ENCODE assay signal across 14 cellular contexts in genomic region chr10:6274040-6274439, GRCh38.
DNase-seq lines count a peak whose midpoint lies in the region; ATAC-seq and TF ChIP-seq lines count a peak whose summit lies in the region.
"Had no signal": no experiment of that assay in that cellular context is flagged by ENCODE, and none has a peak within 500 bp of the region (broad histone marks: within the 10 kb centered on the region; RNA-seq: fewer than 3 reads in every experiment).

No MANE protein-coding gene starts in this region.

- peak; percentile 4 for DNase-seq in SKM-1 treated with dmso at 0.1 percent for 144 hours (lab: John Stamatoyannopoulos, UW; ENCODE audit: unreplicated experiment)
- DNase-seq in SKM-1 (lab: John Stamatoyannopoulos, UW; ENCODE audit: unreplicated experiment) = no peak
- peak in 1 of 2 experiments; percentile 38 for DNase-seq in PC-9
- peak; percentile 70 for DNase-seq in fibroblast of pulmonary artery (ENCODE audit: low read depth)
- DNase-seq in smooth muscle cell (lab: John Stamatoyannopoulos, UW; ENCODE audit: unreplicated experiment) = no peak
- no peak for DNase-seq in NCI-H1417 treated with DMSO at 0.1 percent for 48 hours (lab: John Stamatoyannopoulos, UW)
- no peak for DNase-seq in right cardiac atrium
- DNase-seq in stimulated activated CD4-positive, alpha-beta T cell treated with anti-CD3 and anti-CD28 coated beads, Interleukin-4, amount 100 ng/mL, for 4 hours = no peak
- DNase-seq: DMS53; effector memory CD8-positive, alpha-beta T cell; GOT3; NCI-H2081; T-helper 9 cell; testis had no signal

- H3F3A ChIP-seq in PC-9 (ENCODE audit: insufficient read depth, low read depth) (peaks cover 28% of the 10 kb centered on the region; the same call in 1 of the 2 replicates), smooth muscle cell (ENCODE audit: low read depth) (peaks cover 7% of the 10 kb centered on the region)

- H3K9me3 ChIP-seq in PC-9 (ENCODE audit: insufficient read depth, low read depth) (no peaks in the 10 kb centered on the region), smooth muscle cell (replicated peaks; ENCODE audit: low read depth) (no peaks in the 10 kb centered on the region), right cardiac atrium (ENCODE audit: control insufficient read depth, low read length) (no peaks in the 10 kb centered on the region)
- H3K9me3 ChIP-seq: testis had no signal

- H3K36me3 ChIP-seq in PC-9 (ENCODE audit: low read depth) (no peaks in the 10 kb centered on the region), smooth muscle cell (ENCODE audit: low read depth) (no peaks in the 10 kb centered on the region)

- H3K4me1 ChIP-seq in PC-9 (replicated peaks; ENCODE audit: insufficient read depth) = peaks cover 24% of the 10 kb centered on the region
- H3K4me1 ChIP-seq in smooth muscle cell (ENCODE audit: low read depth) = no peaks in the 10 kb centered on the region
- no peaks in the 10 kb centered on the region for H3K4me1 ChIP-seq in right cardiac atrium (ENCODE audit: control insufficient read depth, insufficient read depth, low read length)

- intact Hi-C loops in PC-9 (cut with micrococcal nuclease; ENCODE audit: unreplicated experiment) = loop anchor here (2.0 kb wide), 3 partner anchors 17 to 35 kb away; no protein-coding TSS in a partner anchor
- intact Hi-C loops in right cardiac atrium (cut with DNase I) = no loop called here

- no peak for ATAC-seq in right cardiac atrium
- ATAC-seq: effector memory CD8-positive, alpha-beta T cell had no signal

- H3K27ac ChIP-seq in PC-9 (peak overlapping the region; percentile 89; the same call in 1 of the 2 replicates), smooth muscle cell (ENCODE audit: low read depth) (peak overlapping the region; percentile 83), right cardiac atrium (ENCODE audit: low read length) (no peak overlapping the region)
- H3K27ac ChIP-seq: testis had no signal

- H4K20me1 ChIP-seq in PC-9 (ENCODE audit: insufficient read depth) (no peaks in the 10 kb centered on the region), smooth muscle cell (ENCODE audit: low read depth) (no peaks in the 10 kb centered on the region)

- H2AFZ ChIP-seq in PC-9 (no peak overlapping the region), smooth muscle cell (ENCODE audit: low read depth) (no peak overlapping the region)

- POLR2A ChIA-PET in PC-9 (lab: Charles Lee; ENCODE audit: unreplicated experiment) = no interaction called here

- H3K9ac ChIP-seq in smooth muscle cell (ENCODE audit: low read depth) = no peak overlapping the region

- H3K27me3 ChIP-seq in PC-9 (ENCODE audit: insufficient read depth, low read depth) (no peaks in the 10 kb centered on the region), smooth muscle cell (ENCODE audit: low read depth) (no peaks in the 10 kb centered on the region), right cardiac atrium (ENCODE audit: control insufficient read depth, insufficient read depth) (no peaks in the 10 kb centered on the region)
- H3K27me3 ChIP-seq: testis had no signal

- no peak overlapping the region for H3K4me3 ChIP-seq in PC-9
- no peak overlapping the region for H3K4me3 ChIP-seq in fibroblast of pulmonary artery (replicated peaks; ENCODE audit: low read depth, low read length)
- H3K4me3 ChIP-seq in smooth muscle cell = no peak overlapping the region
- H3K4me3 ChIP-seq in right cardiac atrium (ENCODE audit: low read length) = no peak overlapping the region
- H3K4me3 ChIP-seq: testis had no signal

- H3K9me2 ChIP-seq in PC-9 (ENCODE audit: insufficient read depth) = no peaks in the 10 kb centered on the region

- BruUV-seq in PC-9 (replicated peaks; lab: Mats Ljungman, UMichigan) = no TSS peak

- CTCF ChIA-PET in PC-9 (lab: Charles Lee) = no interaction called here

- 89% methylated on average over 4 of the region's 4 CpGs for WGBS in smooth muscle cell (ENCODE audit: low lambda C conversion rate)
- WGBS in right cardiac atrium = 91% methylated on average over 4 of the region's 4 CpGs

- H3K79me2 ChIP-seq in PC-9 (ENCODE audit: low read depth) = no peaks in the 10 kb centered on the region
- H3K79me2 ChIP-seq in smooth muscle cell (ENCODE audit: low read depth) = no peaks in the 10 kb centered on the region

- H3K4me2 ChIP-seq in PC-9 = no peak overlapping the region
- no peak overlapping the region for H3K4me2 ChIP-seq in smooth muscle cell

- TF ChIP-seq CTCF in PC-9 (conservative IDR thresholded peaks at IDR 0.05) (no peak), fibroblast of pulmonary artery (IDR thresholded peaks at IDR 0.05; ENCODE audit: low read length, missing control alignments) (no peak), smooth muscle cell (IDR thresholded peaks at IDR 0.05; ENCODE audit: borderline replicate concordance, insufficient read depth, poor library complexity, severe bottlenecking) (no peak)

Comparison
In these comparisons a context has a peak if more than half of its experiments do, and no peak if none do; other contexts are left out.
1. DNase-seq: peak in SKM-1 treated with dmso at 0.1 percent for 144 hours (single experiment) and fibroblast of pulmonary artery (single experiment); none in SKM-1 (single experiment), smooth muscle cell (single experiment), NCI-H1417 treated with DMSO at 0.1 percent for 48 hours (single experiment), right cardiac atrium (0 of 3) and stimulated activated CD4-positive, alpha-beta T cell treated with anti-CD3 and anti-CD28 coated beads, Interleukin-4, amount 100 ng/mL, for 4 hours (0 of 2).